16 cellular contexts compared by ENCODE assay signal in the genomic region with DNA sequence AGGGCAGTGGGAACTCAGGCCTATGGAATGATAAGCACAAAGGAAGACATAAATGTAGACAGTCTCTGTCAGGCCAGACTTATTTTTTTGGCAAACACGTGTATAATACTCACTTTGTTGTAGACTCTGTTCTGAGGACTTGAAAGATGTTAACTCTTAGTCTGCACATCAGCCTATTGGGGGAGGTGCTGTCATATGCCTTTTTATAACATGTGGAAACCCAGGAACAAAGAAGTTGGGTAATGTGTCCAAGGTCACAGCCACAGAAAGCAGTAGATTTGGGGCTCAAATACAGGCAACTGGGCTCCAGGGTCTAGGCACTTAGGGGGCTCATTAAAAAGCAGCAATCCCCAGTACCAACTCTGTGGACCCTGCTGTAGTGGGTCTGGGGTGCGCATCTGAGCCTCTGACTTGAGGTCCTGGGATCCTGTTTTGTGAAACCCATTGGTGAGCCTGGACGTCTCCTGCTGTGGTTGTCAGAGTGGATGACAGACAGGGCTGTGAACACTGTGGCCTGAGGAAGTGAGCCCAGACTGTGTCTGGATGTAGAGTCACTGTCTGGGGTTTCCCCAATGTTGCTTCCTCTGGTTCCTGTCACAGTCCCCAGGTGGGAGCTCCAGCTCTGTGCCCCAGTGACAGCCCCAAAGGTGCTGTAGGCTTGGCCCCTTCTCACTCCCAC. TPM values are rescaled to one million over a fixed set of nuclear protein-coding genes. Genes with fewer than 3 reads are reported as not detected.
DNase-seq lines count a peak whose midpoint lies in the region; ATAC-seq, FAIRE-seq and TF ChIP-seq lines count a peak whose summit lies in the region.
"Had no signal": no experiment of that assay in that cellular context is flagged by ENCODE, and none has a peak within 500 bp of the region (broad histone marks: within the 10 kb centered on the region; RNA-seq: fewer than 3 reads in every experiment).

No MANE protein-coding gene starts in this region.

- in situ Hi-C loops in GM12878 (cut with MboI): no loop called here

- H3K36me3 Mint-ChIP-seq in activated naive CD8-positive, alpha-beta T cell treated with anti-CD3 and anti-CD28 coated beads, Interleukin-2, amount 10 ng/mL, durations not matched to agents 7 days and 5 days: no peaks in the 10 kb centered on the region
- no peaks in the 10 kb centered on the region for H3K36me3 Mint-ChIP-seq in activated naive CD8-positive, alpha-beta T cell treated with anti-CD3 and anti-CD28 coated beads for 36 hours
- H3K36me3 Mint-ChIP-seq in stimulated activated memory B cell treated with anti-CD40 and anti-IgM and Interleukin-4, amounts not matched to agents 10 μg/mL and 1 μg/mL and 100 μg/mL, for 72 hours: no peaks in the 10 kb centered on the region
- no peaks in the 10 kb centered on the region for H3K36me3 Mint-ChIP-seq in activated T-helper 1 cell treated with anti-CD3 and anti-CD28 coated beads, Interleukin-12 subunit alpha, Interleukin-12 subunit beta, Interleukin-2, Interleukin-4 antibody, amounts not matched to agents 30 ng/mL and 10 ng/mL and 1 ng/mL, durations not matched to agents 14 hours and 24 hours and 36 hours (ENCODE audit: low read depth)
- H3K36me3 Mint-ChIP-seq: neural progenitor cell had no signal

- no peak overlapping the region for H3K4me3 Mint-ChIP-seq in activated naive CD8-positive, alpha-beta T cell treated with anti-CD3 and anti-CD28 coated beads, Interleukin-2, amount 10 ng/mL, durations not matched to agents 7 days and 5 days
- no peak overlapping the region for H3K4me3 Mint-ChIP-seq in activated naive CD8-positive, alpha-beta T cell treated with anti-CD3 and anti-CD28 coated beads for 36 hours
- H3K4me3 Mint-ChIP-seq in stimulated activated memory B cell treated with anti-CD40 and anti-IgM and Interleukin-4, amounts not matched to agents 10 μg/mL and 1 μg/mL and 100 μg/mL, for 72 hours: no peak overlapping the region
- H3K4me3 Mint-ChIP-seq in activated T-helper 1 cell treated with anti-CD3 and anti-CD28 coated beads, Interleukin-12 subunit alpha, Interleukin-12 subunit beta, Interleukin-2, Interleukin-4 antibody, amounts not matched to agents 30 ng/mL and 10 ng/mL and 1 ng/mL, durations not matched to agents 14 hours and 24 hours and 36 hours: no peak overlapping the region
- H3K4me3 Mint-ChIP-seq: neural progenitor cell had no signal

- 0% methylated on average over 3 of the region's 3 CpGs for WGBS in GM12878 (ENCODE audit: insufficient coverage, insufficient replicate concordance, low lambda C conversion rate, missing lambda C conversion rate)

- H3K9me3 ChIP-seq in GM12878 (replicated peaks; ENCODE audit: control insufficient read depth, insufficient read depth, low read length) (no peaks in the 10 kb centered on the region), colonic mucosa (no peaks in the 10 kb centered on the region)
- H3K9me3 ChIP-seq in effector memory CD4-positive, alpha-beta T cell (ENCODE audit: control insufficient read depth, low read length): no peaks in the 10 kb centered on the region
- H3K9me3 ChIP-seq: Peyer's patch had no signal

- no peak for TF ChIP-seq RAD21 in GM12878 (IDR thresholded peaks at IDR 0.05; ENCODE audit: insufficient read depth, low read depth, low read length)

- peaks cover 26% of the 10 kb centered on the region for H3K4me1 Mint-ChIP-seq in activated naive CD8-positive, alpha-beta T cell treated with anti-CD3 and anti-CD28 coated beads, Interleukin-2, amount 10 ng/mL, durations not matched to agents 7 days and 5 days
- H3K4me1 Mint-ChIP-seq in activated naive CD8-positive, alpha-beta T cell treated with anti-CD3 and anti-CD28 coated beads for 36 hours: peaks cover 19% of the 10 kb centered on the region
- no peaks in the 10 kb centered on the region for H3K4me1 Mint-ChIP-seq in stimulated activated memory B cell treated with anti-CD40 and anti-IgM and Interleukin-4, amounts not matched to agents 10 μg/mL and 1 μg/mL and 100 μg/mL, for 72 hours
- H3K4me1 Mint-ChIP-seq in activated T-helper 1 cell treated with anti-CD3 and anti-CD28 coated beads, Interleukin-12 subunit alpha, Interleukin-12 subunit beta, Interleukin-2, Interleukin-4 antibody, amounts not matched to agents 30 ng/mL and 10 ng/mL and 1 ng/mL, durations not matched to agents 14 hours and 24 hours and 36 hours (ENCODE audit: low read depth): peaks cover 20% of the 10 kb centered on the region
- H3K4me1 Mint-ChIP-seq: neural progenitor cell had no signal

- no TSS peak for BruUV-seq in GM12878 (replicated peaks; lab: Mats Ljungman, UMichigan)

- H3K9ac ChIP-seq in GM12878 (ENCODE audit: control insufficient read depth, insufficient read depth, low read length) (no peak overlapping the region), colonic mucosa (ENCODE audit: low read depth in 2 of 2, low read length in 2 of 2) (no peak overlapping the region)
- H3K9ac ChIP-seq: neural progenitor cell had no signal

- TF ChIP-seq EP300 in GM12878 (IDR thresholded peaks at IDR 0.05; ENCODE audit: borderline replicate concordance in 1 of 2, control insufficient read depth in 1 of 2, low read depth in 2 of 2, low read length in 2 of 2): no peak

- peaks cover 28% of the 10 kb centered on the region for H3K27me3 Mint-ChIP-seq in activated naive CD8-positive, alpha-beta T cell treated with anti-CD3 and anti-CD28 coated beads, Interleukin-2, amount 10 ng/mL, durations not matched to agents 7 days and 5 days
- H3K27me3 Mint-ChIP-seq in activated naive CD8-positive, alpha-beta T cell treated with anti-CD3 and anti-CD28 coated beads for 36 hours: peaks cover 4% of the 10 kb centered on the region
- no peaks in the 10 kb centered on the region for H3K27me3 Mint-ChIP-seq in stimulated activated memory B cell treated with anti-CD40 and anti-IgM and Interleukin-4, amounts not matched to agents 10 μg/mL and 1 μg/mL and 100 μg/mL, for 72 hours
- H3K27me3 Mint-ChIP-seq in activated T-helper 1 cell treated with anti-CD3 and anti-CD28 coated beads, Interleukin-12 subunit alpha, Interleukin-12 subunit beta, Interleukin-2, Interleukin-4 antibody, amounts not matched to agents 30 ng/mL and 10 ng/mL and 1 ng/mL, durations not matched to agents 14 hours and 24 hours and 36 hours (ENCODE audit: insufficient read depth): peaks cover 21% of the 10 kb centered on the region

- SMC1A ChIA-PET in GM12878 (lab: Charles Lee; ENCODE audit: uncharacterized antibody, unreplicated experiment): interaction anchor here (1.3 kb wide), 1 partner anchor 9 kb away, joined by 3 read pairs; no protein-coding TSS in a partner anchor

- no peaks in the 10 kb centered on the region for H4K20me1 ChIP-seq in GM12878 (ENCODE audit: control insufficient read depth, insufficient read depth)

- peak; percentile 71 for ATAC-seq in activated naive CD8-positive, alpha-beta T cell treated with anti-CD3 and anti-CD28 coated beads, Interleukin-2, amount 10 ng/mL, durations not matched to agents 7 days and 5 days (ENCODE audit: low read depth)
- ATAC-seq in HG03432 (IDR thresholded peaks at IDR 0.05; ENCODE audit: unreplicated experiment): peak; percentile 72
- peak; percentile 35; the same call in 1 of the 3 replicates for ATAC-seq in GM12878
- peak; percentile 72 for ATAC-seq in stimulated activated memory B cell treated with anti-CD40 and anti-IgM and Interleukin-4, amounts not matched to agents 10 μg/mL and 1 μg/mL and 100 μg/mL, for 72 hours

- H3K27ac ChIP-seq in GM12878 (ENCODE audit: control insufficient read depth, insufficient read depth) (no peak overlapping the region), colonic mucosa (no peak overlapping the region)
- H3K27ac ChIP-seq in effector memory CD4-positive, alpha-beta T cell (ENCODE audit: insufficient read depth, low read length, poor library complexity, severe bottlenecking): no peak overlapping the region
- H3K27ac ChIP-seq: neural progenitor cell, Peyer's patch had no signal

- no peaks in the 10 kb centered on the region for H3K79me2 ChIP-seq in GM12878 (ENCODE audit: control insufficient read depth, insufficient read depth, low read length)

- no peak for DNase-seq in activated naive CD8-positive, alpha-beta T cell treated with anti-CD3 and anti-CD28 coated beads, Interleukin-2, amount 10 ng/mL, durations not matched to agents 7 days and 5 days
- DNase-seq in activated naive CD8-positive, alpha-beta T cell treated with anti-CD3 and anti-CD28 coated beads for 36 hours: no peak
- DNase-seq in GM12878 (ENCODE audit: low read depth, low spot score) (no peak), colonic mucosa (no peak)
- DNase-seq in activated T-helper 1 cell treated with anti-CD3 and anti-CD28 coated beads, Interleukin-12 subunit alpha, Interleukin-12 subunit beta, Interleukin-2, Interleukin-4 antibody, amounts not matched to agents 30 ng/mL and 10 ng/mL and 1 ng/mL, durations not matched to agents 14 hours and 24 hours and 36 hours (ENCODE audit: low spot score): no peak
- no peak for DNase-seq in effector memory CD4-positive, alpha-beta T cell
- DNase-seq: COR-L47, mesenchymal stem cell, NCI-H2081, NCI-H524 treated with DMSO at 0.1 percent for 48 hours, Peyer's patch, T-helper 2 cell had no signal

- RAD21 ChIA-PET in GM12878 (lab: Charles Lee; ENCODE audit: unreplicated experiment): no interaction called here

- TF ChIP-seq CTCF in GM12878 (IDR thresholded peaks at IDR 0.05 in 2 of 3, conservative IDR thresholded peaks at IDR 0.05 in 1 of 3; ENCODE audit: control insufficient read depth in 2 of 3, extremely low read depth in 1 of 3, insufficient read depth in 1 of 3, low read depth in 3 of 3, low read length in 3 of 3) (no peak), colonic mucosa (IDR thresholded peaks at IDR 0.05) (no peak)

- no peak overlapping the region for H3K4me2 ChIP-seq in GM12878 (ENCODE audit: control insufficient read depth, insufficient read depth)
- H3K4me2 ChIP-seq: neural progenitor cell had no signal

- H3K36me3 ChIP-seq in GM12878 (ENCODE audit: control insufficient read depth in 2 of 2, insufficient read depth in 2 of 2, low read length in 1 of 2): no peaks in the 10 kb centered on the region
- H3K36me3 ChIP-seq in colonic mucosa: no peaks in the 10 kb centered on the region
- H3K36me3 ChIP-seq in effector memory CD4-positive, alpha-beta T cell (ENCODE audit: control insufficient read depth, insufficient read depth, low read length): no peaks in the 10 kb centered on the region
- H3K36me3 ChIP-seq: neural progenitor cell, Peyer's patch had no signal

- H3K27ac Mint-ChIP-seq in activated naive CD8-positive, alpha-beta T cell treated with anti-CD3 and anti-CD28 coated beads, Interleukin-2, amount 10 ng/mL, durations not matched to agents 7 days and 5 days: no peak overlapping the region
- no peak overlapping the region for H3K27ac Mint-ChIP-seq in activated naive CD8-positive, alpha-beta T cell treated with anti-CD3 and anti-CD28 coated beads for 36 hours
- no peak overlapping the region for H3K27ac Mint-ChIP-seq in stimulated activated memory B cell treated with anti-CD40 and anti-IgM and Interleukin-4, amounts not matched to agents 10 μg/mL and 1 μg/mL and 100 μg/mL, for 72 hours
- H3K27ac Mint-ChIP-seq in activated T-helper 1 cell treated with anti-CD3 and anti-CD28 coated beads, Interleukin-12 subunit alpha, Interleukin-12 subunit beta, Interleukin-2, Interleukin-4 antibody, amounts not matched to agents 30 ng/mL and 10 ng/mL and 1 ng/mL, durations not matched to agents 14 hours and 24 hours and 36 hours: no peak overlapping the region
- H3K27ac Mint-ChIP-seq: neural progenitor cell had no signal

- H3K9me3 Mint-ChIP-seq in activated naive CD8-positive, alpha-beta T cell treated with anti-CD3 and anti-CD28 coated beads, Interleukin-2, amount 10 ng/mL, durations not matched to agents 7 days and 5 days: no peaks in the 10 kb centered on the region
- H3K9me3 Mint-ChIP-seq in activated naive CD8-positive, alpha-beta T cell treated with anti-CD3 and anti-CD28 coated beads for 36 hours: no peaks in the 10 kb centered on the region
- no peaks in the 10 kb centered on the region for H3K9me3 Mint-ChIP-seq in stimulated activated memory B cell treated with anti-CD40 and anti-IgM and Interleukin-4, amounts not matched to agents 10 μg/mL and 1 μg/mL and 100 μg/mL, for 72 hours
- no peaks in the 10 kb centered on the region for H3K9me3 Mint-ChIP-seq in activated T-helper 1 cell treated with anti-CD3 and anti-CD28 coated beads, Interleukin-12 subunit alpha, Interleukin-12 subunit beta, Interleukin-2, Interleukin-4 antibody, amounts not matched to agents 30 ng/mL and 10 ng/mL and 1 ng/mL, durations not matched to agents 14 hours and 24 hours and 36 hours
- H3K9me3 Mint-ChIP-seq: neural progenitor cell had no signal

- H3K4me1 ChIP-seq in GM12878 (ENCODE audit: control insufficient read depth, insufficient read depth, low read length) (no peaks in the 10 kb centered on the region), colonic mucosa (no peaks in the 10 kb centered on the region)
- H3K4me1 ChIP-seq in effector memory CD4-positive, alpha-beta T cell (ENCODE audit: control insufficient read depth, insufficient read depth, low read length, poor library complexity, severe bottlenecking): peaks cover 10% of the 10 kb centered on the region
- H3K4me1 ChIP-seq: neural progenitor cell, Peyer's patch had no signal

- H3K27me3 ChIP-seq in GM12878 (replicated peaks in 1 of 2; ENCODE audit: control insufficient read depth in 2 of 2, insufficient read depth in 2 of 2, low read length in 1 of 2): no peaks in the 10 kb centered on the region
- no peaks in the 10 kb centered on the region for H3K27me3 ChIP-seq in colonic mucosa
- H3K27me3 ChIP-seq in effector memory CD4-positive, alpha-beta T cell (replicated peaks; ENCODE audit: control insufficient read depth, insufficient read depth, low read length, poor library complexity, severe bottlenecking): no peaks in the 10 kb centered on the region
- H3K27me3 ChIP-seq: neural progenitor cell, Peyer's patch had no signal

- no peak for TF ChIP-seq POLR2A in GM12878 (IDR thresholded peaks at IDR 0.05; ENCODE audit: low read depth, low read length)

- FAIRE-seq in GM12878 (lab: Jason Lieb, UNC): no peak
- FAIRE-seq: H54 had no signal

- CTCF ChIA-PET in GM12878 (lab: Yijun Ruan, JAX): interaction anchor here (0.5 to 3.2 kb wide), 2 partner anchors 16 to 36 kb away, joined by 3 to 12 read pairs; no protein-coding TSS in a partner anchor

- intact Hi-C loops in GM12878 (cut with micrococcal nuclease; ENCODE audit: unreplicated experiment): no loop called here
- intact Hi-C loops in colonic mucosa (cut with DNase I): no loop called here
- intact Hi-C loops in activated T-helper 1 cell treated with anti-CD3 and anti-CD28 coated beads, Interleukin-12 subunit alpha, Interleukin-12 subunit beta, Interleukin-2, Interleukin-4 antibody, amounts not matched to agents 30 ng/mL and 10 ng/mL and 1 ng/mL, durations not matched to agents 14 hours and 24 hours and 36 hours (cut with micrococcal nuclease): no loop called here

- no peak overlapping the region for H2AFZ ChIP-seq in GM12878 (ENCODE audit: control insufficient read depth, low read depth, low read length)
- H2AFZ ChIP-seq: neural progenitor cell had no signal

- POLR2A ChIA-PET in activated naive CD8-positive, alpha-beta T cell treated with anti-CD3 and anti-CD28 coated beads, Interleukin-2, amount 10 ng/mL, durations not matched to agents 7 days and 5 days (lab: Charles Lee): interaction anchor here (1.0 kb wide), 1 partner anchor 68 kb away, joined by 3 read pairs; the partner anchor contains the start of genes FAM217B and PPP1R3D
- POLR2A ChIA-PET in GM12878 (lab: Charles Lee): no interaction called here

- H3K4me3 ChIP-seq in GM12878 (no peak overlapping the region), colonic mucosa (no peak overlapping the region)
- H3K4me3 ChIP-seq in effector memory CD4-positive, alpha-beta T cell (ENCODE audit: insufficient read depth, low read depth, low read length, poor library complexity, severe bottlenecking): no peak overlapping the region
- H3K4me3 ChIP-seq: neural progenitor cell, Peyer's patch had no signal

RNA-seq across cellular contexts. Expression of gene CDH26, which starts 50.0 kb away (rescaled TPM):
- 1 to 10 TPM; 1.9 to 2.5 TPM for total RNA-seq in activated naive CD8-positive, alpha-beta T cell treated with anti-CD3 and anti-CD28 coated beads, Interleukin-2, amount 10 ng/mL, durations not matched to agents 7 days and 5 days
- under 1 TPM; 0.52 to 0.66 TPM for total RNA-seq in activated naive CD8-positive, alpha-beta T cell treated with anti-CD3 and anti-CD28 coated beads for 36 hours
- 0.79 and 0.93 TPM in 2 replicates for total RNA-seq in GM12878 (2013; cell fraction: nucleolus; rRNA removed)
- 0.06 and 0.16 TPM in 2 replicates for total RNA-seq in GM12878 (2014; rRNA removed)
- total RNA-seq in GM12878 (2014; rRNA removed; fragmentation: Illumina TruSeq; extraction: Trizol): not detected in 2 replicates
- total RNA-seq in GM12878 (2021): 0.10 TPM in 1 of 2 replicates, not detected in the other
- polyA plus RNA-seq in GM12878 (2011; ENCODE audit: low read depth): not detected
- 0.16 and 0.39 TPM in 2 replicates for polyA plus RNA-seq in GM12878 (2011; rRNA removed)
- polyA plus RNA-seq in GM12878 (2011; cell fraction: cytosol; rRNA removed): 0.06 and 0.08 TPM in 2 replicates
- 0.98 and 1.3 TPM in 2 replicates for polyA plus RNA-seq in GM12878 (2011; cell fraction: nucleus; rRNA removed)
- polyA plus RNA-seq in GM12878 (2012): 0.14 TPM in 1 of 2 replicates, not detected in the other
- 0.03 TPM in 1 of 2 replicates, not detected in the other for polyA plus RNA-seq in GM12878 (2014; fragmentation: Illumina TruSeq; extraction: Trizol)
- polyA plus RNA-seq in GM12878 (2014; fragmentation: Nextera tagmentation; extraction: Ambion mirVana): under 1 TPM in 1 of 2 experiments, not detected in 1; 0.05 TPM
- polyA plus RNA-seq in GM12878 (2014; rRNA removed): 0.18 and 0.19 TPM in 2 replicates
- polyA plus RNA-seq in GM12878 (2016; fragmentation: Nextera tagmentation; extraction: Ambion mirVana): not detected
- polyA minus RNA-seq in GM12878 (2011; rRNA and poly(A)+ RNA removed): 0.15 and 0.21 TPM in 2 replicates
- not detected in 2 replicates for polyA minus RNA-seq in GM12878 (2011; cell fraction: cytosol; rRNA and poly(A)+ RNA removed)
- polyA minus RNA-seq in GM12878 (2011; cell fraction: nucleus; rRNA and poly(A)+ RNA removed): 0.12 and 0.48 TPM in 2 replicates
- under 1 TPM; 0.27 to 0.45 TPM for total RNA-seq in colonic mucosa
- total RNA-seq in activated T-helper 1 cell treated with anti-CD3 and anti-CD28 coated beads, Interleukin-12 subunit alpha, Interleukin-12 subunit beta, Interleukin-2, Interleukin-4 antibody, amounts not matched to agents 30 ng/mL and 10 ng/mL and 1 ng/mL, durations not matched to agents 14 hours and 24 hours and 36 hours: 0.41 and 0.56 TPM in 2 replicates
